Comparison of ENCODE assay signal across 8 cellular contexts in genomic region chr9:42852570-42852969, GRCh38.
DNase-seq lines count a peak whose midpoint lies in the region; ATAC-seq and TF ChIP-seq lines count a peak whose summit lies in the region.
"Not testable (repeated sequence)": the region's sequence is repeated elsewhere in the genome, so short reads cannot be mapped to it uniquely, and the experiment has no call there.

No MANE protein-coding gene starts in this region.

- intact Hi-C loops in Calu3 (cut with micrococcal nuclease; ENCODE audit: unreplicated experiment); natural killer cell (cut with micrococcal nuclease): not testable (repeated sequence)

- H3K4me3 Mint-ChIP-seq in Calu3 (ENCODE audit: low read depth, unreplicated experiment) = peak overlapping the region; percentile 84
- peak overlapping the region; percentile 92 for H3K4me3 Mint-ChIP-seq in T-helper 2 cell treated with Interferon-gamma antibody and Interleukin-4, amounts not matched to agents 5 μg/mL and 100 μg/mL, for 36 hours
- H3K4me3 Mint-ChIP-seq in natural killer cell = not testable (repeated sequence)
- peak overlapping the region; percentile 29 to 47 for H3K4me3 Mint-ChIP-seq in stimulated activated naive CD8-positive, alpha-beta T cell treated with anti-CD3 and anti-CD28 coated beads, Interleukin-15, amount 100 ng/mL, for 72 hours

- H3K36me3 Mint-ChIP-seq in Calu3 (ENCODE audit: insufficient read depth, unreplicated experiment) = peaks cover 12% of the 10 kb centered on the region
- not testable (repeated sequence) for H3K36me3 Mint-ChIP-seq in T-helper 2 cell treated with Interferon-gamma antibody and Interleukin-4, amounts not matched to agents 5 μg/mL and 100 μg/mL, for 36 hours (ENCODE audit: low read depth); natural killer cell

- DNase-seq in Calu3 = peak; percentile 2
- DNase-seq in T-helper 2 cell treated with Interferon-gamma antibody and Interleukin-4, amounts not matched to agents 5 μg/mL and 100 μg/mL, for 36 hours (ENCODE audit: low spot score); brain microvascular endothelial cell; fibroblast of the aortic adventitia (ENCODE audit: low read depth); stimulated activated naive CD8-positive, alpha-beta T cell treated with anti-CD3 and anti-CD28 coated beads, Interleukin-15, amount 100 ng/mL, for 72 hours: not testable (repeated sequence)
- DNase-seq in islet precursor cell = peak; percentile 41
- DNase-seq in natural killer cell = peak; percentile 17

- not testable (repeated sequence) for ATAC-seq in natural killer cell; stimulated activated naive CD8-positive, alpha-beta T cell treated with anti-CD3 and anti-CD28 coated beads, Interleukin-15, amount 100 ng/mL, for 72 hours

- not testable (repeated sequence) for H3K9me3 Mint-ChIP-seq in Calu3 (ENCODE audit: low read depth, unreplicated experiment); T-helper 2 cell treated with Interferon-gamma antibody and Interleukin-4, amounts not matched to agents 5 μg/mL and 100 μg/mL, for 36 hours; natural killer cell; stimulated activated naive CD8-positive, alpha-beta T cell treated with anti-CD3 and anti-CD28 coated beads, Interleukin-15, amount 100 ng/mL, for 72 hours

- H3K27ac Mint-ChIP-seq in Calu3 (ENCODE audit: unreplicated experiment) (peak overlapping the region; percentile 65), natural killer cell (peak overlapping the region in 1 of 2 donors; percentile 89)
- peak overlapping the region; percentile 88 for H3K27ac Mint-ChIP-seq in T-helper 2 cell treated with Interferon-gamma antibody and Interleukin-4, amounts not matched to agents 5 μg/mL and 100 μg/mL, for 36 hours
- not testable (repeated sequence) for H3K27ac Mint-ChIP-seq in stimulated activated naive CD8-positive, alpha-beta T cell treated with anti-CD3 and anti-CD28 coated beads, Interleukin-15, amount 100 ng/mL, for 72 hours

- not testable (repeated sequence) for BruUV-seq in Calu3 (replicated peaks; lab: Mats Ljungman, UMichigan)

- TF ChIP-seq CTCF in Calu3 (IDR thresholded peaks at IDR 0.05; ENCODE audit: unreplicated experiment); brain microvascular endothelial cell (IDR thresholded peaks at IDR 0.05; ENCODE audit: low read depth, low read length, missing control alignments); fibroblast of the aortic adventitia (IDR thresholded peaks at IDR 0.05; ENCODE audit: insufficient read depth, low read length); natural killer cell (IDR thresholded peaks at IDR 0.05): not testable (repeated sequence)

- CTCF ChIA-PET in Calu3 (lab: Charles Lee) = not testable (repeated sequence)

- not testable (repeated sequence) for H3K4me1 Mint-ChIP-seq in Calu3 (ENCODE audit: low read depth, unreplicated experiment); T-helper 2 cell treated with Interferon-gamma antibody and Interleukin-4, amounts not matched to agents 5 μg/mL and 100 μg/mL, for 36 hours (ENCODE audit: low read depth); stimulated activated naive CD8-positive, alpha-beta T cell treated with anti-CD3 and anti-CD28 coated beads, Interleukin-15, amount 100 ng/mL, for 72 hours
- H3K4me1 Mint-ChIP-seq in natural killer cell = peaks cover 0 to 13% of the 10 kb centered on the region in 2 donors

- peak overlapping the region; percentile 67 for H3K27ac ChIP-seq in KOPT-K1 (ENCODE audit: low read depth, low read length, poor library complexity, severe bottlenecking)
- H3K27ac ChIP-seq in brain microvascular endothelial cell = not testable (repeated sequence)

- H3K27me3 Mint-ChIP-seq in Calu3 (ENCODE audit: unreplicated experiment) = peaks cover 11% of the 10 kb centered on the region
- H3K27me3 Mint-ChIP-seq in T-helper 2 cell treated with Interferon-gamma antibody and Interleukin-4, amounts not matched to agents 5 μg/mL and 100 μg/mL, for 36 hours (ENCODE audit: low read depth); natural killer cell (ENCODE audit: low read depth in 2 of 2); stimulated activated naive CD8-positive, alpha-beta T cell treated with anti-CD3 and anti-CD28 coated beads, Interleukin-15, amount 100 ng/mL, for 72 hours: not testable (repeated sequence)

- in situ Hi-C loops in brain microvascular endothelial cell (cut with HindIII; ENCODE audit: low pct_ligation_motif_present, low sequenced_read_pairs) = not testable (repeated sequence)

- H3K27me3 ChIP-seq in brain microvascular endothelial cell (replicated peaks) = not testable (repeated sequence)

- H3K4me3 ChIP-seq in brain microvascular endothelial cell (ENCODE audit: low read depth, low read length) (peak overlapping the region; percentile 15), fibroblast of the aortic adventitia (ENCODE audit: low read depth, low read length) (peak overlapping the region; percentile 31)

- H3K9me3 ChIP-seq in KOPT-K1 (ENCODE audit: insufficient read depth, low read length, poor library complexity, severe bottlenecking) = not testable (repeated sequence)

- not testable (repeated sequence) for H3K36me3 ChIP-seq in KOPT-K1 (ENCODE audit: insufficient read depth, low read length); brain microvascular endothelial cell (replicated peaks)
